In genomic region chr6:82521369-82521768, GRCh38 we compare ENCODE assay signal across 2 cellular contexts.
TF ChIP-seq lines count a peak whose summit lies in the region.

No MANE protein-coding gene starts in this region.

TF ChIP-seq in IMR-90, 13 proteins besides CTCF, POLR2A, EP300 and RAD21:
- TF ChIP-seq ELK1 (IDR thresholded peaks at IDR 0.05; ENCODE audit: borderline replicate concordance, low read depth, low read length) (no peak), RCOR1 (IDR thresholded peaks at IDR 0.05; ENCODE audit: insufficient replicate concordance, low read length) (no peak), MAFK (IDR thresholded peaks at IDR 0.05; ENCODE audit: low read depth, low read length) (no peak), CEBPB (IDR thresholded peaks at IDR 0.05; ENCODE audit: low read depth, low read length) (0 out of 2 replicates have a peak, but pooled peaks have one; percentile 13), MXI1 (IDR thresholded peaks at IDR 0.05; ENCODE audit: borderline replicate concordance, low read depth, low read length) (no peak), USF2 (IDR thresholded peaks at IDR 0.05; ENCODE audit: low read depth, low read length) (no peak)
TF ChIP-seq in IMR-90: peak in this region for 1.

TF ChIP-seq in K562, 482 proteins besides CTCF, POLR2A, EP300 and RAD21 (continued from another document and continues in another):
- no peak for TF ChIP-seq ZNF77 (CRISPR knock-in tag; IDR thresholded peaks at IDR 0.05)
- no peak for TF ChIP-seq SRSF9 (IDR thresholded peaks at IDR 0.05; ENCODE audit: borderline replicate concordance, low read depth, low read length)
- peak; percentile 91 for TF ChIP-seq ATF3 (IDR thresholded peaks at IDR 0.05)
- no peak for TF ChIP-seq ATF3 (CRISPR knock-in tag; conservative IDR thresholded peaks at IDR 0.05)
- TF ChIP-seq SPI1 (IDR thresholded peaks at IDR 0.05; ENCODE audit: borderline replicate concordance, low read depth, low read length) = no peak
- peak; percentile 79; the same call in 1 of the 2 replicates for TF ChIP-seq JUND (IDR thresholded peaks at IDR 0.05; ENCODE audit: borderline replicate concordance, low read depth, low read length)
- TF ChIP-seq JUND (tag; IDR thresholded peaks at IDR 0.05; ENCODE audit: borderline replicate concordance, low read depth, low read length) = peak; percentile 69; the same call in 1 of the 3 replicates
- no peak for TF ChIP-seq GTF3C2 (IDR thresholded peaks at IDR 0.05; ENCODE audit: borderline replicate concordance, extremely low read depth, insufficient read length)
- TF ChIP-seq POLR2AphosphoS2 (IDR thresholded peaks at IDR 0.05; ENCODE audit: low read length) = no peak
- no peak for TF ChIP-seq NR2C1 (IDR thresholded peaks at IDR 0.05)
- TF ChIP-seq NR2C1 (tag; IDR thresholded peaks at IDR 0.05) = peak; percentile 28; the same call in 1 of the 2 replicates
- peak; percentile 71; the same call in 1 of the 2 replicates for TF ChIP-seq ZNF589 (CRISPR knock-in tag; IDR thresholded peaks at IDR 0.05; ENCODE audit: low read depth)
- TF ChIP-seq NKRF (IDR thresholded peaks at IDR 0.05; ENCODE audit: borderline replicate concordance) = no peak
- TF ChIP-seq ZNF507 (tag; conservative IDR thresholded peaks at IDR 0.05) = no peak
- no peak for TF ChIP-seq ZNF212 (CRISPR knock-in tag; IDR thresholded peaks at IDR 0.05)
- TF ChIP-seq ZBTB17 (CRISPR knock-in tag; IDR thresholded peaks at IDR 0.05) = no peak
- TF ChIP-seq MTA1 (IDR thresholded peaks at IDR 0.05; ENCODE audit: borderline replicate concordance) = no peak
- TF ChIP-seq ZNF263 (CRISPR knock-in tag; IDR thresholded peaks at IDR 0.05; ENCODE audit: borderline replicate concordance) = no peak
- TF ChIP-seq EHMT2 (IDR thresholded peaks at IDR 0.05) = no peak
- peak; percentile 86 for TF ChIP-seq CEBPB (tag; IDR thresholded peaks at IDR 0.05)
- peak; percentile 39; the same call in 1 of the 2 replicates for TF ChIP-seq TCF3 (CRISPR knock-in tag; IDR thresholded peaks at IDR 0.05)
- peak; percentile 87 for TF ChIP-seq ZSCAN32 (CRISPR knock-in tag; IDR thresholded peaks at IDR 0.05)
- no peak for TF ChIP-seq ZNF644 (tag; IDR thresholded peaks at IDR 0.05; ENCODE audit: low read depth)
- peak; percentile 32; the same call in 1 of the 2 replicates for TF ChIP-seq BACH1 (tag; IDR thresholded peaks at IDR 0.05)
- no peak for TF ChIP-seq HBP1 (CRISPR knock-in tag; IDR thresholded peaks at IDR 0.05)
- no peak for TF ChIP-seq ZFPM2 (CRISPR knock-in tag; IDR thresholded peaks at IDR 0.05)
- no peak for TF ChIP-seq MLLT1 (IDR thresholded peaks at IDR 0.05)
- TF ChIP-seq NR2F6 (CRISPR knock-in tag; IDR thresholded peaks at IDR 0.05) = no peak
- no peak for TF ChIP-seq MLX (CRISPR knock-in tag; conservative IDR thresholded peaks at IDR 0.05)
- TF ChIP-seq SP1 (CRISPR knock-in tag; IDR thresholded peaks at IDR 0.05) = no peak
- TF ChIP-seq CREBBP (IDR thresholded peaks at IDR 0.05; ENCODE audit: low read depth, low read length) = no peak
- TF ChIP-seq ZNF766 (CRISPR knock-in tag; conservative IDR thresholded peaks at IDR 0.05) = peak; percentile 97
- TF ChIP-seq ZFP30 (CRISPR knock-in tag; IDR thresholded peaks at IDR 0.05; ENCODE audit: borderline replicate concordance) = no peak
- TF ChIP-seq DDX20 (tag; IDR thresholded peaks at IDR 0.05; ENCODE audit: low read depth) = no peak
- peak; percentile 49; the same call in 1 of the 2 replicates for TF ChIP-seq ATF7 (IDR thresholded peaks at IDR 0.05)
- TF ChIP-seq TOE1 (IDR thresholded peaks at IDR 0.05; ENCODE audit: borderline replicate concordance) = no peak
- TF ChIP-seq TOE1 (CRISPR knock-in tag; IDR thresholded peaks at IDR 0.05; ENCODE audit: borderline replicate concordance, low read depth) = no peak
- TF ChIP-seq KLF1 (tag; IDR thresholded peaks at IDR 0.05) = no peak
- no peak for TF ChIP-seq RCOR1 (IDR thresholded peaks at IDR 0.05; ENCODE audit: borderline replicate concordance in 1 of 2, low read depth in 2 of 2, low read length in 2 of 2)
- TF ChIP-seq NR3C1 (CRISPR knock-in tag; IDR thresholded peaks at IDR 0.05) = no peak
- TF ChIP-seq POLR3A (IDR thresholded peaks at IDR 0.05; ENCODE audit: borderline replicate concordance, extremely low read depth, insufficient read depth, insufficient read length) = no peak
- TF ChIP-seq SMARCA4 (IDR thresholded peaks at IDR 0.05) = peak; percentile 29; the same call in 1 of the 2 replicates
- no peak for TF ChIP-seq HMGN3 (IDR thresholded peaks at IDR 0.05; ENCODE audit: borderline replicate concordance, extremely low read depth, insufficient read length, low read depth, low read length)
- TF ChIP-seq ZNF318 (IDR thresholded peaks at IDR 0.05; ENCODE audit: borderline replicate concordance in 1 of 2, low read depth in 1 of 2) = no peak
